18 cellular contexts compared by ENCODE assay signal in the genomic region with DNA sequence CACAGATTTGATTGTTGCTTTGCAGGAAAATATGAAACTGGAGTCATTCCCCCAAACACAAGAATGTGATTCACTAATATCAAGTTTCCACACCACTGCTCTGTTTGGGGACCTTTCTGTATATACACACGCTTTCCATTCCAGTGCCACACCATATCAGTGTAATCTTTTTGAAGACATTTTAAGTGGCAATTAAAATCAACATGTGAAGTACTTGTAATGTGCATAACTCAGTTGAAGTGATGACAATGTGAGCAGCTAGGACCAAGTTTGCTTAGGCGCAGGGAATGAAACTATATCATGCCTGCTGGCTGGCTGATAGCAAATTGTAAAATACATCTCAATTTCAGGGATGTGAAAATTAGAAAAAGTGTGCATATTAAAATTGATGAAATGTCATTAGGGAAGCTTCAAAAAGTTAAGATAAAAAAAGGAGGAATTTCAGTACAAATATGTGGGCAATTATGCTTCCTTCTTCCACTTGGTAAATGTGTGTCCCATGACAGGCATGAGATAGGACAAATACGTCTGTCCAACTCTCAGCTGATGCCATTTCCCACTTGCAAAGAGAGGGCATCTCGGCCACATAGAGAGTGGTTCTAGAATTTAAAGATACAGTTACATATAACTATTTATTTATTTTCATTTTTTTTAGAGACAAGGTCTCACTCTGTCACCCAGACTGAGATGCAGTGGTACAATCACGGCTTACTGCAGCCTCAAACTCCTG. TPM values are rescaled to one million over a fixed set of nuclear protein-coding genes. Genes with fewer than 3 reads are reported as not detected.
DNase-seq lines count a peak whose midpoint lies in the region; ATAC-seq and TF ChIP-seq lines count a peak whose summit lies in the region.
"Had no signal": no experiment of that assay in that cellular context is flagged by ENCODE, and none has a peak within 500 bp of the region (broad histone marks: within the 10 kb centered on the region; RNA-seq: fewer than 3 reads in every experiment).

No MANE protein-coding gene starts in this region.

- no peak overlapping the region for H3K27ac ChIP-seq in right cardiac atrium (ENCODE audit: low read length)
- no peak overlapping the region for H3K27ac ChIP-seq in lower lobe of right lung
- H3K27ac ChIP-seq: C4-2B had no signal

- H3K36me3 ChIP-seq in lower lobe of right lung, result no peaks in the 10 kb centered on the region

- H3K9me3 ChIP-seq in right cardiac atrium (ENCODE audit: control insufficient read depth, low read length) (no peaks in the 10 kb centered on the region), lower lobe of right lung (no peaks in the 10 kb centered on the region)

- ATAC-seq in left ventricle myocardium superior (peak; percentile 51), right cardiac atrium (no peak), lower lobe of right lung (peak; percentile 81 to 95), GM21717 (IDR thresholded peaks at IDR 0.05; ENCODE audit: unreplicated experiment) (no peak)
- ATAC-seq: GM12878, SK-N-SH treated with all-trans-retinoic acid at 6 μM for 48 hours, T-cell had no signal

- no peak for DNase-seq in left ventricle myocardium superior
- DNase-seq in right cardiac atrium, result no peak
- DNase-seq in NCI-H510A (lab: John Stamatoyannopoulos, UW), result peak; percentile 35
- no peak for DNase-seq in lower lobe of right lung
- DNase-seq in D341Med (ENCODE audit: low spot score), result no peak
- DNase-seq in G401 (ENCODE audit: low spot score), result no peak
- DNase-seq: ACHN, MM.1S, NCI-H1092, NCI-H345, NCI-H69, OCI-M1, SHP77 treated with DMSO at 0.1 percent for 48 hours, T-cell had no signal

- intact Hi-C loops in left ventricle myocardium superior (cut with micrococcal nuclease) (no loop called here), right cardiac atrium (cut with DNase I) (no loop called here), lower lobe of right lung (cut with DNase I) (no loop called here)

- 55% methylated on average over 5 of the region's 5 CpGs for WGBS in right cardiac atrium

- H3K4me3 ChIP-seq in right cardiac atrium (ENCODE audit: low read length), result no peak overlapping the region
- H3K4me3 ChIP-seq in lower lobe of right lung, result no peak overlapping the region
- H3K4me3 ChIP-seq: GM12878 had no signal

- no peak for TF ChIP-seq CTCF in lower lobe of right lung (IDR thresholded peaks at IDR 0.05)

- H3K27me3 ChIP-seq in right cardiac atrium (ENCODE audit: control insufficient read depth, insufficient read depth), result no peaks in the 10 kb centered on the region
- no peaks in the 10 kb centered on the region for H3K27me3 ChIP-seq in lower lobe of right lung (ENCODE audit: low read depth)

- in situ Hi-C loops in G401 (cut with HindIII; ENCODE audit: low sequenced_read_pairs), result no loop called here

- H3K4me1 ChIP-seq in right cardiac atrium (ENCODE audit: control insufficient read depth, insufficient read depth, low read length) (no peaks in the 10 kb centered on the region), lower lobe of right lung (peaks cover 4% of the 10 kb centered on the region)

RNA-seq across cellular contexts. Expression of gene HSPB8, which starts 43.7 kb away (rescaled TPM):
- 504 TPM for total RNA-seq in left ventricle myocardium superior
- total RNA-seq in right cardiac atrium, result 100 to 1,000 TPM; 452 to 572 (median 520) TPM
- polyA plus RNA-seq in right cardiac atrium, result 567 TPM
- total RNA-seq in lower lobe of right lung, result 47.9 TPM
- total RNA-seq in G401 (2014; rRNA removed; shearing (Covaris generic)), result 0.80 TPM in 1 of 2 replicates, not detected in the other
- polyA plus RNA-seq: GM12878 had no signal

Comparison
In these comparisons a context has a peak if more than half of its experiments do, and no peak if none do; other contexts are left out.
1. ATAC-seq: peak in left ventricle myocardium superior (single experiment) and lower lobe of right lung (2 of 2); none in right cardiac atrium (0 of 2) and GM21717 (single experiment).
2. RNA of gene HSPB8, which starts 43.7 kb away (total RNA-seq): 452 to 572 TPM in right cardiac atrium, 504 TPM in left ventricle myocardium superior (single experiment) and 47.9 TPM in lower lobe of right lung (single experiment); 0.80 TPM in G401; every median in the first group is over 10 times any median in the second.